1 cellular context compared by ENCODE assay signal in the genomic region with DNA sequence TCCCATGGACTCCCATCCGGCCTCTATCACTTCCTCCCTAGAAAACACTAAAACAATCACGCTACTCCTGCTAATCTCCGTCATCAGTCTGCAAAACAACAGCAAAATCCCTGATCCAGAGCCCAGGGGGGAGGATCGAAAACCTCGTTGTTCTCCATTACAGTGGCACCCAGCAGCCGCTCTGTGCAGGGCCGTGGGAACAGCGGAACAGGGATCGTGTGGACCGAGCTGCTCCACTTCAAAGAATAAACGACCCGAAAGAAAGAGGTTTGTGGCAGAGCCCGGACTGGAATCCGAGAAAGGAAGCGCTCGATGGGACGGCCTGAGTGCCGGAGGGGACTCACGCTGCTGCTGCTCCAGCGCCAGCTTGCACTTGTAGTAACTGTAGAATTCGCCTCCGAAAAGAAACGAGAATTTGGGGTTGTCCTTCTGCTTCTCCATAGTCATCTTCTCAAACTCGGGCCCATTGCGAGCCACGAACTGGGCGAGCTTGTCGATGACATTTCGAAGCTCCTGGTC.
TF ChIP-seq lines count a peak whose summit lies in the region.

No MANE protein-coding gene starts in this region.

TF ChIP-seq in K562, 482 proteins besides CTCF, POLR2A, EP300 and RAD21:
- no peak for TF ChIP-seq ZEB2 (IDR thresholded peaks at IDR 0.05)
- TF ChIP-seq, protein P1, sequence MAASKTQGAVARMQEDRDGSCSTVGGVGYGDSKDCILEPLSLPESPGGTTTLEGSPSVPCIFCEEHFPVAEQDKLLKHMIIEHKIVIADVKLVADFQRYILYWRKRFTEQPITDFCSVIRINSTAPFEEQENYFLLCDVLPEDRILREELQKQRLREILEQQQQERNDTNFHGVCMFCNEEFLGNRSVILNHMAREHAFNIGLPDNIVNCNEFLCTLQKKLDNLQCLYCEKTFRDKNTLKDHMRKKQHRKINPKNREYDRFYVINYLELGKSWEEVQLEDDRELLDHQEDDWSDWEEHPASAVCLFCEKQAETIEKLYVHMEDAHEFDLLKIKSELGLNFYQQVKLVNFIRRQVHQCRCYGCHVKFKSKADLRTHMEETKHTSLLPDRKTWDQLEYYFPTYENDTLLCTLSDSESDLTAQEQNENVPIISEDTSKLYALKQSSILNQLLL (CRISPR knock-in tag; IDR thresholded peaks at IDR 0.05; ENCODE audit: borderline replicate concordance) = no peak
- TF ChIP-seq DPF2 (IDR thresholded peaks at IDR 0.05) = no peak; the same call in 1 of the 2 replicates
- TF ChIP-seq, protein P2, sequence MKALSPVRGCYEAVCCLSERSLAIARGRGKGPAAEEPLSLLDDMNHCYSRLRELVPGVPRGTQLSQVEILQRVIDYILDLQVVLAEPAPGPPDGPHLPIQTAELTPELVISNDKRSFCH (CRISPR knock-in tag; IDR thresholded peaks at IDR 0.05) = no peak
- TF ChIP-seq, protein P2 (tag; IDR thresholded peaks at IDR 0.05) = no peak
- no peak for TF ChIP-seq ZC3H11A (IDR thresholded peaks at IDR 0.05; ENCODE audit: low read depth, low read length)
- no peak for TF ChIP-seq MTA3 (IDR thresholded peaks at IDR 0.05; ENCODE audit: borderline replicate concordance)
- TF ChIP-seq ZNF407 (IDR thresholded peaks at IDR 0.05; ENCODE audit: low read depth) = no peak
- TF ChIP-seq CTBP1 (IDR thresholded peaks at IDR 0.05; ENCODE audit: borderline replicate concordance) = no peak
- no peak for TF ChIP-seq SMC3 (conservative IDR thresholded peaks at IDR 0.05; ENCODE audit: insufficient read depth, low read depth, low read length)
- TF ChIP-seq, protein P3, sequence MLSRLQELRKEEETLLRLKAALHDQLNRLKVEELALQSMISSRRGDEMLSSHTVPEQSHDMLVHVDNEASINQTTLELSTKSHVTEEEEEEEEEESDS (CRISPR knock-in tag; IDR thresholded peaks at IDR 0.05) = no peak
- no peak for TF ChIP-seq CCAR2 (IDR thresholded peaks at IDR 0.05; ENCODE audit: low read depth, low read length)
- no peak for TF ChIP-seq BRD9 (IDR thresholded peaks at IDR 0.05; ENCODE audit: low read depth, partially characterized antibody)
- TF ChIP-seq FUS (optimal IDR thresholded peaks at IDR 0.05; ENCODE audit: low read depth, low read length) = no peak
- no peak for TF ChIP-seq TBL1XR1 (IDR thresholded peaks at IDR 0.05; ENCODE audit: low read length in 2 of 2)
- no peak for TF ChIP-seq FOXM1 (IDR thresholded peaks at IDR 0.05; ENCODE audit: low read depth)
- TF ChIP-seq FOXM1 (CRISPR knock-in tag; IDR thresholded peaks at IDR 0.05; ENCODE audit: low read depth) = 0 out of 2 replicates have a peak, but pooled peaks have one; percentile 23
- peak; percentile 62; the same call in 1 of the 2 replicates for TF ChIP-seq SPI1 (IDR thresholded peaks at IDR 0.05; ENCODE audit: borderline replicate concordance, low read depth, low read length)
- TF ChIP-seq MYBL2 (IDR thresholded peaks at IDR 0.05; ENCODE audit: low read depth) = no peak
- TF ChIP-seq MYBL2 (CRISPR knock-in tag; IDR thresholded peaks at IDR 0.05; ENCODE audit: borderline replicate concordance) = no peak
- TF ChIP-seq NCOR1 (IDR thresholded peaks at IDR 0.05) = no peak
- TF ChIP-seq ARNT (IDR thresholded peaks at IDR 0.05) = no peak
- 0 out of 2 replicates have a peak, but pooled peaks have one; percentile 6 for TF ChIP-seq ETS1 (conservative IDR thresholded peaks at IDR 0.05; ENCODE audit: control insufficient read depth, low read depth, low read length)
- TF ChIP-seq ZNF717 (CRISPR knock-in tag; IDR thresholded peaks at IDR 0.05) = no peak
- TF ChIP-seq RFX7 (CRISPR knock-in tag; IDR thresholded peaks at IDR 0.05) = no peak
- TF ChIP-seq ZNF384 (IDR thresholded peaks at IDR 0.05; ENCODE audit: low read depth, low read length) = no peak
- TF ChIP-seq, protein P4, sequence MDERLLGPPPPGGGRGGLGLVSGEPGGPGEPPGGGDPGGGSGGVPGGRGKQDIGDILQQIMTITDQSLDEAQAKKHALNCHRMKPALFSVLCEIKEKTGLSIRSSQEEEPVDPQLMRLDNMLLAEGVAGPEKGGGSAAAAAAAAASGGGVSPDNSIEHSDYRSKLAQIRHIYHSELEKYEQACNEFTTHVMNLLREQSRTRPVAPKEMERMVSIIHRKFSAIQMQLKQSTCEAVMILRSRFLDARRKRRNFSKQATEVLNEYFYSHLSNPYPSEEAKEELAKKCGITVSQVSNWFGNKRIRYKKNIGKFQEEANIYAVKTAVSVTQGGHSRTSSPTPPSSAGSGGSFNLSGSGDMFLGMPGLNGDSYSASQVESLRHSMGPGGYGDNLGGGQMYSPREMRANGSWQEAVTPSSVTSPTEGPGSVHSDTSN (CRISPR knock-in tag; IDR thresholded peaks at IDR 0.05; ENCODE audit: low read depth) = no peak
- TF ChIP-seq, protein P4 (tag; conservative IDR thresholded peaks at IDR 0.05; ENCODE audit: low read depth) = no peak
- no peak for TF ChIP-seq BCOR (IDR thresholded peaks at IDR 0.05)
- TF ChIP-seq CHD1 (IDR thresholded peaks at IDR 0.05; ENCODE audit: low read length) = peak; percentile 83
- no peak for TF ChIP-seq ZBTB1 (CRISPR knock-in tag; IDR thresholded peaks at IDR 0.05; ENCODE audit: borderline replicate concordance, low read depth)
